In the genomic region with DNA sequence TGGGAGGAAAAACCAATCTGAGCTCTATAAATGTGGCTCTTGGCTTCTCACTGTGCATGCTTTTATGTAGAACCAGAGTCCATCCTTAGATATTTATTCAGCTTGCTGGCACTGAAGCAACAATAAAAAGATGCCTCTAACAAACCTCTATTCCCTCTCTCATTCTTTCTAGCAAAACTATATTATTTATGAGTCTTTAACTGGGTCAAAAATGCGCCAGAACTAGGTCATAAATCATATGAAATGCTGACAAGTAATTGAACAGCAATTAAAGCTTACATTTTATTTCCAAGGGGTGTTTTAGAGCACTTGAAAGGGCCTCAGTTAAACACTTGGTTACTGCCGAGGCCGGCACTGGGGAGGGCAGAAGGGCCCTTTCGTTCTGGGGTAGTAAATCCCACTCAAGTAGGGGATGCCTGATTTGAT, we compare ENCODE assay signal across 19 cellular contexts. TPM values are rescaled to one million over a fixed set of nuclear protein-coding genes. Genes with fewer than 3 reads are reported as not detected.
DNase-seq lines count a peak whose midpoint lies in the region; ATAC-seq, FAIRE-seq and TF ChIP-seq lines count a peak whose summit lies in the region.
"Had no signal": no experiment of that assay in that cellular context is flagged by ENCODE, and none has a peak within 500 bp of the region (broad histone marks: within the 10 kb centered on the region; RNA-seq: fewer than 3 reads in every experiment).

No MANE protein-coding gene starts in this region.

- H3K36me3 ChIP-seq in endothelial cell of umbilical vein (ENCODE audit: control insufficient read depth in 2 of 2, extremely low read depth in 1 of 2, insufficient read depth in 2 of 2, low read length in 2 of 2): no peaks in the 10 kb centered on the region
- no peaks in the 10 kb centered on the region for H3K36me3 ChIP-seq in mucosa of stomach (ENCODE audit: control insufficient read depth, insufficient read depth, low read length)
- no peaks in the 10 kb centered on the region for H3K36me3 ChIP-seq in upper lobe of right lung
- H3K36me3 ChIP-seq: neural progenitor cell, WERI-Rb-1 had no signal

- CTCF ChIA-PET in endothelial cell of umbilical vein (lab: Charles Lee): interaction anchor here (0.9 to 9.1 kb wide), 12 partner anchors 10 to 435 kb away, joined by 3 to 70 read pairs (median 5); a partner anchor contains a TSS

- H2AFZ ChIP-seq in endothelial cell of umbilical vein (ENCODE audit: low read depth, low read length): no peak overlapping the region
- H2AFZ ChIP-seq: neural progenitor cell had no signal

- no peak for ATAC-seq in upper lobe of right lung
- ATAC-seq in HG02870 (IDR thresholded peaks at IDR 0.05; ENCODE audit: unreplicated experiment): no peak
- no peak for ATAC-seq in HG02759 (IDR thresholded peaks at IDR 0.05; ENCODE audit: unreplicated experiment)
- ATAC-seq: CD8-positive, alpha-beta T cell had no signal

- no peak for TF ChIP-seq CTCF in endothelial cell of umbilical vein (IDR thresholded peaks at IDR 0.05; ENCODE audit: extremely low read depth in 1 of 2, insufficient read depth in 1 of 2, low read depth in 1 of 2, low read length in 2 of 2)
- no peak for TF ChIP-seq CTCF in upper lobe of right lung (IDR thresholded peaks at IDR 0.05)

- DNase-seq in NCI-H1105 treated with DMSO at 0.1 percent for 48 hours (lab: John Stamatoyannopoulos, UW): peak; percentile 54
- DNase-seq in NCI-H1105 (lab: John Stamatoyannopoulos, UW): no peak
- peak; percentile 72 for DNase-seq in endothelial cell of umbilical vein (ENCODE audit: low read depth, low spot score)
- DNase-seq in upper lobe of right lung: no peak
- no peak for DNase-seq in activated CD4-positive, alpha-beta T cell treated with anti-CD3 and anti-CD28 coated beads, Interleukin-2, amount 50 U/mL, for 4 hours
- DNase-seq: activated naive CD8-positive, alpha-beta T cell treated with anti-CD3 and anti-CD28 coated beads, Interleukin-2, amount 10 ng/mL, durations not matched to agents 7 days and 5 days; dermis blood vessel endothelial cell; NCI-H1694 treated with DMSO at 0.1 percent for 48 hours; substantia nigra; WERI-Rb-1 had no signal

- H3K9ac ChIP-seq in endothelial cell of umbilical vein (replicated peaks; ENCODE audit: extremely low read depth, insufficient read depth, low read length) (peak overlapping the region; percentile 97), mucosa of stomach (ENCODE audit: low read length) (peak overlapping the region; percentile 95)
- H3K9ac ChIP-seq: neural progenitor cell had no signal

- peak overlapping the region; percentile 96 for H3K27ac ChIP-seq in endothelial cell of umbilical vein (ENCODE audit: insufficient read depth, low read depth, low read length)
- H3K27ac ChIP-seq in upper lobe of right lung: peak overlapping the region; percentile 89
- H3K27ac ChIP-seq: 22Rv1, neural progenitor cell, SK-N-MC, WERI-Rb-1 had no signal

- H3K4me2 ChIP-seq in endothelial cell of umbilical vein (ENCODE audit: insufficient read depth, low read length): peak overlapping the region; percentile 97
- H3K4me2 ChIP-seq: neural progenitor cell had no signal

- no peaks in the 10 kb centered on the region for H3K27me3 ChIP-seq in endothelial cell of umbilical vein (ENCODE audit: control insufficient read depth in 2 of 2, insufficient read depth in 2 of 2, low read length in 2 of 2)
- H3K27me3 ChIP-seq in mucosa of stomach (ENCODE audit: control insufficient read depth, insufficient read depth, low read length): no peaks in the 10 kb centered on the region
- H3K27me3 ChIP-seq in upper lobe of right lung: no peaks in the 10 kb centered on the region

- BruUV-seq in endothelial cell of umbilical vein (replicated peaks; lab: Mats Ljungman, UMichigan): no TSS peak

- peaks cover 76% of the 10 kb centered on the region for H3K4me1 ChIP-seq in endothelial cell of umbilical vein (ENCODE audit: control insufficient read depth, extremely low read depth, insufficient read depth, low read length)
- peaks cover 50% of the 10 kb centered on the region for H3K4me1 ChIP-seq in mucosa of stomach (ENCODE audit: control insufficient read depth, insufficient read depth, low read length)
- peaks cover 9% of the 10 kb centered on the region for H3K4me1 ChIP-seq in upper lobe of right lung
- H3K4me1 ChIP-seq: neural progenitor cell had no signal

- H3K4me3 ChIP-seq in endothelial cell of umbilical vein (replicated peaks in 1 of 3; ENCODE audit: insufficient read depth in 1 of 3, low read depth in 1 of 3, low read length in 3 of 3) (peak overlapping the region; percentile 50 to 91 (median 91)), mucosa of stomach (ENCODE audit: low read length) (peak overlapping the region; percentile 57), upper lobe of right lung (peak overlapping the region; percentile 65)
- H3K4me3 ChIP-seq: neural progenitor cell, SK-N-MC had no signal

- H4K20me1 ChIP-seq in endothelial cell of umbilical vein (replicated peaks; ENCODE audit: control insufficient read depth, extremely low read depth, insufficient read depth, low read length): no peaks in the 10 kb centered on the region

- H3K79me2 ChIP-seq in endothelial cell of umbilical vein (ENCODE audit: control insufficient read depth, insufficient read depth, low read length): peaks cover 90% of the 10 kb centered on the region

- H3K9me3 ChIP-seq in endothelial cell of umbilical vein (replicated peaks; ENCODE audit: control insufficient read depth, insufficient read depth, low read length): no peaks in the 10 kb centered on the region
- no peaks in the 10 kb centered on the region for H3K9me3 ChIP-seq in mucosa of stomach (ENCODE audit: control insufficient read depth, low read length)
- H3K9me3 ChIP-seq in upper lobe of right lung: no peaks in the 10 kb centered on the region

- FAIRE-seq in endothelial cell of umbilical vein (lab: Jason Lieb, UNC): no peak
- FAIRE-seq: islet of Langerhans had no signal

- dilution Hi-C loops in endothelial cell of umbilical vein (cut with MboI; ENCODE audit: extremely low pct_ligation_motif_present, low sequenced_read_pairs): no loop called here

- intact Hi-C loops in endothelial cell of umbilical vein (cut with micrococcal nuclease) (loop anchor here (10.0 kb wide), 1 partner anchor 962 kb away; a partner anchor contains a TSS), upper lobe of right lung (cut with DNase I) (no loop called here)

- POLR2A ChIA-PET in endothelial cell of umbilical vein (lab: Charles Lee): interaction anchor here (1.5 to 1.6 kb wide), 2 partner anchors 19 to 34 kb away, joined by 3 to 4 read pairs; no protein-coding TSS in a partner anchor

- TF ChIP-seq POLR2A in endothelial cell of umbilical vein (IDR thresholded peaks at IDR 0.05; ENCODE audit: low read depth, low read length): no peak

- H3K9me1 ChIP-seq in endothelial cell of umbilical vein (replicated peaks; ENCODE audit: control insufficient read depth, extremely low read depth, insufficient read depth, low read length): no peaks in the 10 kb centered on the region

RNA-seq across cellular contexts. Expression of a gene that starts 14.0 kb away (rescaled TPM):
- total RNA-seq in endothelial cell of umbilical vein (7.5 and 8.1 TPM in 2 replicates), upper lobe of right lung (7.1 TPM)
- 4.9 and 5.8 TPM in 2 replicates for polyA plus RNA-seq in endothelial cell of umbilical vein
- 5.1 and 5.7 TPM in 2 replicates for polyA plus RNA-seq in endothelial cell of umbilical vein (2011; cell fraction: cytosol; rRNA removed)
- 16.7 and 22.7 TPM in 2 replicates for polyA plus RNA-seq in endothelial cell of umbilical vein (2011; cell fraction: nucleus; rRNA removed)
- polyA plus RNA-seq in endothelial cell of umbilical vein (2012): 10.9 and 15.8 TPM in 2 replicates
- 2.7 TPM in 2 replicates for polyA minus RNA-seq in endothelial cell of umbilical vein
- not detected for polyA minus RNA-seq in endothelial cell of umbilical vein (2011; cell fraction: cytosol; rRNA and poly(A)+ RNA removed)
- 6.6 and 7.0 TPM in 2 replicates for polyA minus RNA-seq in endothelial cell of umbilical vein (2011; cell fraction: nucleus; rRNA and poly(A)+ RNA removed)

RNA-seq across cellular contexts. Expression of a gene that starts 14.1 kb away (rescaled TPM):
- total RNA-seq in endothelial cell of umbilical vein (2.2 and 2.3 TPM in 2 replicates), upper lobe of right lung (2.1 TPM)
- polyA plus RNA-seq in endothelial cell of umbilical vein: 1.6 and 1.9 TPM in 2 replicates
- polyA plus RNA-seq in endothelial cell of umbilical vein (2011; cell fraction: cytosol; rRNA removed): 1.2 and 1.4 TPM in 2 replicates
- 4.1 and 4.8 TPM in 2 replicates for polyA plus RNA-seq in endothelial cell of umbilical vein (2011; cell fraction: nucleus; rRNA removed)
- polyA plus RNA-seq in endothelial cell of umbilical vein (2012): 1.1 and 2.0 TPM in 2 replicates
- 0.68 and 0.98 TPM in 2 replicates for polyA minus RNA-seq in endothelial cell of umbilical vein
- not detected for polyA minus RNA-seq in endothelial cell of umbilical vein (2011; cell fraction: cytosol; rRNA and poly(A)+ RNA removed)
- 2.5 and 3.0 TPM in 2 replicates for polyA minus RNA-seq in endothelial cell of umbilical vein (2011; cell fraction: nucleus; rRNA and poly(A)+ RNA removed)
- total RNA-seq: activated naive CD8-positive, alpha-beta T cell treated with anti-CD3 and anti-CD28 coated beads, Interleukin-2, amount 10 ng/mL, durations not matched to agents 7 days and 5 days; CD8-positive, alpha-beta T cell had no signal

RNA-seq across cellular contexts. Expression of a gene that starts 20.7 kb away (rescaled TPM):
- total RNA-seq in endothelial cell of umbilical vein (1.5 and 2.4 TPM in 2 replicates), upper lobe of right lung (0.75 TPM)
- 1.2 and 1.5 TPM in 2 replicates for polyA plus RNA-seq in endothelial cell of umbilical vein
- 0.99 and 1.2 TPM in 2 replicates for polyA plus RNA-seq in endothelial cell of umbilical vein (2011; cell fraction: cytosol; rRNA removed)
- polyA plus RNA-seq in endothelial cell of umbilical vein (2011; cell fraction: nucleus; rRNA removed): 1.5 and 1.6 TPM in 2 replicates
- polyA plus RNA-seq in endothelial cell of umbilical vein (2012): 1.4 and 2.3 TPM in 2 replicates
- 0.89 and 1.3 TPM in 2 replicates for polyA minus RNA-seq in endothelial cell of umbilical vein
- not detected for polyA minus RNA-seq in endothelial cell of umbilical vein (2011; cell fraction: cytosol; rRNA and poly(A)+ RNA removed)
- polyA minus RNA-seq in endothelial cell of umbilical vein (2011; cell fraction: nucleus; rRNA and poly(A)+ RNA removed): 1.1 and 1.3 TPM in 2 replicates
- total RNA-seq: skeletal muscle tissue had no signal

RNA-seq across cellular contexts. Expression of a gene that starts 26.9 kb away (rescaled TPM):
- total RNA-seq in endothelial cell of umbilical vein: 18.8 and 21.4 TPM in 2 replicates
- 18.6 and 22.1 TPM in 2 replicates for polyA plus RNA-seq in endothelial cell of umbilical vein
- polyA plus RNA-seq in endothelial cell of umbilical vein (2011; cell fraction: cytosol; rRNA removed): 15.7 and 18.5 TPM in 2 replicates
- 29.1 and 32.2 TPM in 2 replicates for polyA plus RNA-seq in endothelial cell of umbilical vein (2011; cell fraction: nucleus; rRNA removed)
- polyA plus RNA-seq in endothelial cell of umbilical vein (2012): 19.5 and 28.4 TPM in 2 replicates
- polyA minus RNA-seq in endothelial cell of umbilical vein: 12.0 and 16.8 TPM in 2 replicates
- 1.3 TPM for polyA minus RNA-seq in endothelial cell of umbilical vein (2011; cell fraction: cytosol; rRNA and poly(A)+ RNA removed)
- polyA minus RNA-seq in endothelial cell of umbilical vein (2011; cell fraction: nucleus; rRNA and poly(A)+ RNA removed): 10.0 and 11.6 TPM in 2 replicates
- 16.0 TPM for total RNA-seq in upper lobe of right lung
- total RNA-seq: activated naive CD8-positive, alpha-beta T cell treated with anti-CD3 and anti-CD28 coated beads, Interleukin-2, amount 10 ng/mL, durations not matched to agents 7 days and 5 days had no signal

RNA-seq across cellular contexts. Expression of a gene that starts 31.0 kb away (rescaled TPM):
- 17.9 and 20.7 TPM in 2 replicates for total RNA-seq in endothelial cell of umbilical vein
- 7.8 and 10.0 TPM in 2 replicates for polyA plus RNA-seq in endothelial cell of umbilical vein
- 5.0 and 6.7 TPM in 2 replicates for polyA plus RNA-seq in endothelial cell of umbilical vein (2011; cell fraction: cytosol; rRNA removed)
- 15.6 and 19.9 TPM in 2 replicates for polyA plus RNA-seq in endothelial cell of umbilical vein (2011; cell fraction: nucleus; rRNA removed)
- 6.1 and 6.2 TPM in 2 replicates for polyA plus RNA-seq in endothelial cell of umbilical vein (2012)
- polyA minus RNA-seq in endothelial cell of umbilical vein: 6.1 and 6.7 TPM in 2 replicates
- not detected for polyA minus RNA-seq in endothelial cell of umbilical vein (2011; cell fraction: cytosol; rRNA and poly(A)+ RNA removed)
- polyA minus RNA-seq in endothelial cell of umbilical vein (2011; cell fraction: nucleus; rRNA and poly(A)+ RNA removed): 8.4 and 18.0 TPM in 2 replicates
- 6.5 TPM for total RNA-seq in upper lobe of right lung
- total RNA-seq: activated naive CD8-positive, alpha-beta T cell treated with anti-CD3 and anti-CD28 coated beads, Interleukin-2, amount 10 ng/mL, durations not matched to agents 7 days and 5 days; CD8-positive, alpha-beta T cell had no signal

Comparison
In these comparisons a context has a peak if more than half of its experiments do, and no peak if none do; other contexts are left out.
1. DNase-seq: peak in NCI-H1105 treated with DMSO at 0.1 percent for 48 hours (single experiment) and endothelial cell of umbilical vein (single experiment); none in NCI-H1105 (single experiment), upper lobe of right lung (single experiment) and activated CD4-positive, alpha-beta T cell treated with anti-CD3 and anti-CD28 coated beads, Interleukin-2, amount 50 U/mL, for 4 hours (0 of 2).
2. Peak in every context shown above with its lines, with median percentiles within 50 percentile points of each other: H3K4me3 ChIP-seq.